ENCODE assay signal across 2 cellular contexts in genomic region chr7:134553976-134554375, GRCh38.
TF ChIP-seq lines count a peak whose summit lies in the region.

No MANE protein-coding gene starts in this region.

TF ChIP-seq in IMR-90, 13 proteins besides CTCF, POLR2A, EP300 and RAD21:
- TF ChIP-seq FOS (IDR thresholded peaks at IDR 0.05; ENCODE audit: low read depth, low read length) = no peak
- no peak for TF ChIP-seq MAZ (IDR thresholded peaks at IDR 0.05; ENCODE audit: borderline replicate concordance, low read depth, low read length)
- TF ChIP-seq BHLHE40 (IDR thresholded peaks at IDR 0.05; ENCODE audit: low read depth, low read length) = no peak
- no peak for TF ChIP-seq RFX5 (IDR thresholded peaks at IDR 0.05; ENCODE audit: low read depth, low read length)
- no peak for TF ChIP-seq NFE2L2 (IDR thresholded peaks at IDR 0.05; ENCODE audit: low read depth, low read length)
- TF ChIP-seq CEBPB (IDR thresholded peaks at IDR 0.05; ENCODE audit: low read depth, low read length) = no peak
TF ChIP-seq in IMR-90: peak in this region for 0.

TF ChIP-seq in HepG2, 621 proteins besides CTCF, POLR2A, EP300 and RAD21:
- no peak for TF ChIP-seq ZNF275 (CRISPR knock-in tag; IDR thresholded peaks at IDR 0.05; ENCODE audit: borderline replicate concordance)
- TF ChIP-seq FOXK1 (CRISPR knock-in tag; IDR thresholded peaks at IDR 0.05; ENCODE audit: borderline replicate concordance, low read depth) = peak; percentile 17; the same call in 1 of the 2 replicates
- TF ChIP-seq HOXA3 (CRISPR knock-in tag; IDR thresholded peaks at IDR 0.05) = peak; percentile 28; the same call in 1 of the 2 replicates
- peak in 1 of 2 experiments; percentile 41; a peak in 1 of 4 replicates for TF ChIP-seq HMGXB4 (CRISPR knock-in tag; IDR thresholded peaks at IDR 0.05; ENCODE audit: borderline replicate concordance in 1 of 2, low read depth in 1 of 2)
- no peak for TF ChIP-seq ZFP90 (CRISPR knock-in tag; IDR thresholded peaks at IDR 0.05; ENCODE audit: borderline replicate concordance)
- peak; percentile 50 for TF ChIP-seq TCF7 (IDR thresholded peaks at IDR 0.05; ENCODE audit: low read depth)
- TF ChIP-seq SMC3 (IDR thresholded peaks at IDR 0.05; ENCODE audit: low read length) = peak; percentile 34; the same call in 1 of the 2 replicates
- no peak for TF ChIP-seq HNRNPUL1 (IDR thresholded peaks at IDR 0.05; ENCODE audit: low read depth, low read length)
- TF ChIP-seq FOXA1 (IDR thresholded peaks at IDR 0.05) = no peak
- 0 out of 2 replicates have a peak, but pooled peaks have one; percentile 10 for TF ChIP-seq FOXA1 (CRISPR knock-in tag; IDR thresholded peaks at IDR 0.05)
- TF ChIP-seq STAG1 (CRISPR knock-in tag; IDR thresholded peaks at IDR 0.05) = peak; percentile 54
- TF ChIP-seq ZNF644 (CRISPR knock-in tag; IDR thresholded peaks at IDR 0.05; ENCODE audit: low read depth) = 0 out of 2 replicates have a peak, but pooled peaks have one; percentile 38
